ENCODE assay signal across 8 cellular contexts in the genomic region with DNA sequence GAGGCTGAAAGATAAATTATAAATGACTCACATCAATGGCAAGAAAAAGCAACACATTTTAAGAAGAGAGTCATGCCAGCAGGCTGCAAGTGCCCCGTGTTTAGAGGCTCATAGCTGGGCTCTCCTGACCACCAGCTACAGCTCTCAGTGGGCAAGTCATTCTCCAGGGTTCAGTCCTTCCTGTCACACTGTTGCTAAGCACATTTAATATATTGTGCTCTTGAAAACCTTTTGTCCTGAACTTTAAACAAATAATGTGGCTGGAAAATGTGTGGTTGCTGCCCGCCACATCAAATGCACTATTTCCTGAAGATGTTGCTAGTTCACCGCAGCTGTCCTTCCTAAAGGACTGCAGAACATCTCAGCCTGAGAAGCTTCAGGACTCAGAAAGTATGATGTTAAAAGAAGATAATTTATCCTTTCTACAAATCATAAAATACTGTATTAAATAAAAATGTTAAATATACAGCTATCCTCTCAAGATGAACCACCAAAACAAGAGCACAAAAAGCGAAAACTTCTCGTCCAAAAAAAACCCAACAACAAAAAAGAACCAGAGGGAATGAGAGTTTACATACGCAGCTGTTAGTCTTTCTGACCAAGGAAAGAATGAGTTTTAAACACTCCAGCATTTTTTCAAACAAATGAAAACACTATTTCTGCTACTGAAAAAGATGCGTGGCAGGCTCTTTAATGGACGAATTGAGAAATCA. TPM values are rescaled to one million over a fixed set of nuclear protein-coding genes. Genes with fewer than 3 reads are reported as not detected.
A peak's percentile ranks its signal among the peaks of the same experiment; 100 is the strongest.
DNase-seq lines count a peak whose midpoint lies in the region; ATAC-seq and TF ChIP-seq lines count a peak whose summit lies in the region.

No MANE protein-coding gene starts in this region.

- peak overlapping the region; percentile 71 for H2AFZ ChIP-seq in PC-3 (ENCODE audit: low read length)

- CTCF ChIA-PET in AG04450 (lab: Charles Lee) (interaction anchor here (0.6 to 0.7 kb wide), 4 partner anchors 12 to 53 kb away, joined by 3 to 5 read pairs (median 4); no protein-coding TSS in a partner anchor), PC-3 (lab: Charles Lee) (interaction anchor here (0.6 kb wide), 2 partner anchors 55 to 271 kb away, joined by 3 to 5 read pairs; no protein-coding TSS in a partner anchor)

- H3K36me3 ChIP-seq in PC-3 (ENCODE audit: low read depth, low read length): no peaks in the 10 kb centered on the region; the same call in 1 of the 2 replicates
- peaks cover 0 to 31% of the 10 kb centered on the region in 2 donors for H3K36me3 ChIP-seq in adrenal gland (replicated peaks in 1 of 2)

- no peak for DNase-seq in AG04450 (ENCODE audit: low read depth, low spot score)
- DNase-seq in PC-3: peak; percentile 5
- DNase-seq in adrenal gland: peak in 4 of 7 donors; percentile 21 to 32 (median 22)
- DNase-seq in iris pigment epithelial cell (ENCODE audit: low read depth): peak; percentile 18
- DNase-seq in stimulated activated CD4-positive, alpha-beta T cell treated with anti-CD3 and anti-CD28 coated beads, TNF-alpha, amount 100 ng/mL, for 24 hours (ENCODE audit: low read depth in 3 of 3): peak in 2 of 3 experiments; percentile 4 to 47
- no peak for DNase-seq in left lobe of liver (ENCODE audit: low spot score)

- H4K20me1 ChIP-seq in PC-3 (ENCODE audit: low read length): no peaks in the 10 kb centered on the region

- peak in 1 of 2 donors; percentile 23 for TF ChIP-seq POLR2A in adrenal gland (IDR thresholded peaks at IDR 0.05)

- peak overlapping the region; percentile 49 for H3K9ac ChIP-seq in PC-3 (ENCODE audit: low read length)

- no peaks in the 10 kb centered on the region for H3K9me2 ChIP-seq in PC-3 (replicated peaks; ENCODE audit: low read length)

- H3K27me3 ChIP-seq in AG04450 (ENCODE audit: control insufficient read depth, insufficient read depth, low read length) (no peaks in the 10 kb centered on the region), PC-3 (ENCODE audit: low read length) (no peaks in the 10 kb centered on the region), adrenal gland (no peaks in the 10 kb centered on the region)

- H3K4me2 ChIP-seq in PC-3 (ENCODE audit: low read length): peak overlapping the region; percentile 87

- H3K9me3 ChIP-seq in AG04450 (ENCODE audit: control insufficient read depth, insufficient read depth, low read length) (no peaks in the 10 kb centered on the region), PC-3 (ENCODE audit: low read length) (no peaks in the 10 kb centered on the region), adrenal gland (replicated peaks in 1 of 3) (no peaks in the 10 kb centered on the region)

- POLR2A ChIA-PET in AG04450 (lab: Yijun Ruan, JAX): no interaction called here
- POLR2A ChIA-PET in PC-3 (lab: Charles Lee; ENCODE audit: unreplicated experiment): interaction anchor here (0.7 kb wide), 1 partner anchor 427 kb away, joined by 3 read pairs; no protein-coding TSS in a partner anchor

- no peaks in the 10 kb centered on the region for H3F3A ChIP-seq in PC-3 (ENCODE audit: low read length, unreplicated experiment)

- BruUV-seq in PC-3 (replicated peaks; lab: Mats Ljungman, UMichigan): TSS peak; percentile 63

- intact Hi-C loops in PC-3 (cut with micrococcal nuclease): loop anchor here (5.0 kb wide), 1 partner anchor 41 kb away; no protein-coding TSS in a partner anchor
- intact Hi-C loops in adrenal gland (cut with DNase I): no loop called here

- WGBS in adrenal gland, 4 donors: 4 to 9% (median 7%) methylated on average over 8 of the region's 8 CpGs

- H3K4me1 ChIP-seq in PC-3 (ENCODE audit: insufficient read depth, low read length) (peaks cover 5% of the 10 kb centered on the region; the same call in 1 of the 2 replicates), adrenal gland (replicated peaks in 1 of 2) (peaks cover 6 to 14% of the 10 kb centered on the region in 2 donors)

- H3K27ac ChIP-seq in AG04450 (ENCODE audit: low read depth, low read length): no peak overlapping the region
- no peak overlapping the region for H3K27ac ChIP-seq in PC-3 (ENCODE audit: low read length)
- peak overlapping the region in 4 of 5 donors; percentile 84 to 95 (median 94) for H3K27ac ChIP-seq in adrenal gland

- H3K79me2 ChIP-seq in PC-3 (ENCODE audit: low read length): no peaks in the 10 kb centered on the region

- peak; percentile 45 for ATAC-seq in GM18502 (IDR thresholded peaks at IDR 0.05; ENCODE audit: poor library complexity, unreplicated experiment)
- peak; percentile 55 for ATAC-seq in HG03060 (IDR thresholded peaks at IDR 0.05; ENCODE audit: low read depth, unreplicated experiment)
- ATAC-seq in PC-3: no peak
- no peak for ATAC-seq in left lobe of liver

- TF ChIP-seq CTCF in AG04450 (IDR thresholded peaks at IDR 0.05; ENCODE audit: low read depth, low read length) (no peak), PC-3 (conservative IDR thresholded peaks at IDR 0.05; ENCODE audit: low read depth, low read length) (no peak), adrenal gland (IDR thresholded peaks at IDR 0.05) (no peak)

- H3K4me3 ChIP-seq in AG04450 (ENCODE audit: low read depth, low read length) (peak overlapping the region; percentile 77), PC-3 (ENCODE audit: low read length) (peak overlapping the region; percentile 78), adrenal gland (peak overlapping the region; percentile 46 to 81 (median 73))

RNA-seq across cellular contexts. Expression of a gene that starts 1.0 kb away (rescaled TPM):
- 7.2 and 8.5 TPM in 2 replicates for polyA plus RNA-seq in AG04450 (2011; rRNA removed)
- 7.4 and 9.5 TPM in 2 replicates for polyA minus RNA-seq in AG04450 (2011; rRNA and poly(A)+ RNA removed)
- total RNA-seq in PC-3 (2014; rRNA removed): 5.4 and 8.1 TPM in 2 replicates
- 10 to 100 TPM; 10.4 to 28.5 (median 14.6) TPM for total RNA-seq in adrenal gland
- 10 to 100 TPM in 1 of 3 donors, 1 to 10 TPM in 2; 4.8 to 14.6 (median 9.4) TPM for polyA plus RNA-seq in adrenal gland
- 5.1 TPM for total RNA-seq in left lobe of liver

Comparison
In these comparisons a context has a peak if more than half of its experiments do, and no peak if none do; other contexts are left out.
1. DNase-seq: peak in PC-3 (single experiment), adrenal gland (4 of 7), iris pigment epithelial cell (single experiment) and stimulated activated CD4-positive, alpha-beta T cell treated with anti-CD3 and anti-CD28 coated beads, TNF-alpha, amount 100 ng/mL, for 24 hours (2 of 3); none in AG04450 (single experiment) and left lobe of liver (single experiment).
2. H3K27ac ChIP-seq: peak in adrenal gland (4 of 5); none in AG04450 (single experiment) and PC-3 (single experiment).
3. ATAC-seq: peak in GM18502 (single experiment) and HG03060 (single experiment); none in PC-3 (single experiment) and left lobe of liver (single experiment).
4. Peak in every context shown above with its lines, with median percentiles within 50 percentile points of each other: H3K4me3 ChIP-seq.